Comparison of ENCODE assay signal across 15 cellular contexts in the genomic region with DNA sequence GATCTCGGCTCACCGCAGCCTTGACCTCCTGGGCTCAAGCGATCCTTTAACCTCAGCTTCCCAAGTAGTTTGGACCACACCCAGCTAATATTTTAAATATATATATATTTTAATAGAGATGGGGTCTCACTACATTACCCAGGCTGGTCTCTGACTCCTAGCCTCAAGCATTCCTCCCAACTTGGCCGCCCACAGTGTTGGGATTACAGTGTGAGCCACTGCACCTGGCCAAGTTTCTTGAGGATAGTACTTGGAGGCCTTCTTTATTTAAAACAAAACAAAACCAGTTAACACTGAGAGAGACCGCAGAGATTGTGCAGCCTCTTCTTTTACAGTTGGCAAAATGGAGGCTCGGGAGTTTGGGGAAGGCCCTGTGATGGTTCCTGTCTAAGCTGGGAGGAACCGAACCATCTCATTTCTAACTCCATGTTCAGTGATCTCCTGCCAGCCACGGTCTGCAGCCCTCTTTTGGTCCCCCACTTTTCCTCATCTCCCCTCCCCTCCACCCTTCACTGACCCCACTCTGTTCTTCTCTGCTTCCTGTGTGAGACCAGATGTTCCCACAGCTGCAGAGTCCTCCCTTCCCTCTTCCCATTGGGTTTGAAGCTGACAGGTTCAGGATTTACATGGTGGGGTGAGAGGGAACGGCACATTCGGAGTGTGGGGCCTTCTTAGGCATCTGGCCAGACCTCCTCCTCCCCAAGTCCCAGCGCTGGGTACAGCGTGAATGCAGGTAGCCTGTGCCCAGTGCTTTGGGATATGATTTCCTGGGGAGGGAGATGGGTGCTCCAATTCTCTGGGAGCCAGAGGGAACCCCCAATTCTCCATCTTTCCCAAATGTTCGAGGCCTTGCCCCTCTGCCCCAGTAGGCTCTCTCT.
"Had no signal": no experiment of that assay in that cellular context is flagged by ENCODE, and none has a peak within 500 bp of the region (broad histone marks: within the 10 kb centered on the region; RNA-seq: fewer than 3 reads in every experiment).

No MANE protein-coding gene starts in this region.

- H3K27ac ChIP-seq: esophagus squamous epithelium, parathyroid adenoma, upper lobe of left lung had no signal

- H3K36me3 ChIP-seq: esophagus squamous epithelium, upper lobe of left lung had no signal

- ATAC-seq: left colon; stimulated activated naive B cell treated with anti-CD40 and anti-IgM and Interleukin-4, amounts not matched to agents 10 μg/mL and 1 μg/mL and 100 μg/mL, for 72 hours had no signal

- H3K9me3 ChIP-seq: esophagus squamous epithelium, upper lobe of left lung had no signal

- H3K4me1 ChIP-seq: parathyroid adenoma had no signal

- DNase-seq: activated CD4-positive, alpha-beta memory T cell treated with anti-CD3 and anti-CD28 coated beads, Interleukin-2, amount 10 ng/mL, durations not matched to agents 7 days and 5 days; activated CD8-positive, alpha-beta memory T cell treated with anti-CD3 and anti-CD28 coated beads, Interleukin-2, amount 50 U/mL, for 4 hours; cerebellar nuclear complex; esophagus squamous epithelium; foreskin fibroblast; glutamatergic neuron; immature natural killer cell; left colon; retina; SIG-M5; stimulated activated CD4-positive, alpha-beta T cell treated with anti-CD3 and anti-CD28 coated beads, Interleukin-1b, Interleukin-23, amount 100 ng/mL, for 48 hours; stimulated activated naive B cell treated with anti-CD40 and anti-IgM and Interleukin-4, amounts not matched to agents 10 μg/mL and 1 μg/mL and 100 μg/mL, for 72 hours had no signal

- H3K4me3 ChIP-seq: esophagus squamous epithelium, smooth muscle cell, upper lobe of left lung had no signal
